1 cellular context compared by ENCODE assay signal in genomic region chr15:47624503-47624902, GRCh38.
A peak's percentile ranks its signal among the peaks of the same experiment; 100 is the strongest.
TF ChIP-seq lines count a peak whose summit lies in the region.

No MANE protein-coding gene starts in this region.

TF ChIP-seq in SK-N-SH treated with all-trans-retinoic acid at 6 μM for 48 hours, 23 proteins besides CTCF, POLR2A, EP300 and RAD21 (continued from another document):
- no peak for TF ChIP-seq POU6F1 (CRISPR knock-in tag; IDR thresholded peaks at IDR 0.05; ENCODE audit: borderline replicate concordance, low read depth)
- 0 out of 2 replicates have a peak, but pooled peaks have one; percentile 40 for TF ChIP-seq SNAI2 (CRISPR knock-in tag; IDR thresholded peaks at IDR 0.05)
- TF ChIP-seq CREB5 (CRISPR knock-in tag; IDR thresholded peaks at IDR 0.05; ENCODE audit: low read depth): 0 out of 2 replicates have a peak, but pooled peaks have one; percentile 37
